Comparison of ENCODE assay signal across 20 cellular contexts in genomic region chr13:110454956-110455355, GRCh38.
DNase-seq lines count a peak whose midpoint lies in the region; ATAC-seq and TF ChIP-seq lines count a peak whose summit lies in the region.
"Had no signal": no experiment of that assay in that cellular context is flagged by ENCODE, and none has a peak within 500 bp of the region (broad histone marks: within the 10 kb centered on the region; RNA-seq: fewer than 3 reads in every experiment).

No MANE protein-coding gene starts in this region.

- H3K14ac ChIP-seq in IMR-90 (replicated peaks; ENCODE audit: low read depth, low read length): no peak overlapping the region

- no peak overlapping the region for H4K5ac ChIP-seq in IMR-90 (ENCODE audit: low read depth, low read length)

- H2AK5ac ChIP-seq in IMR-90 (ENCODE audit: low read depth, low read length): no peak overlapping the region

- peaks cover 3 to 42% of the 10 kb centered on the region in 2 experiments for H3K79me1 ChIP-seq in IMR-90 (ENCODE audit: low read depth in 1 of 2, low read length in 2 of 2)

- no peak for TF ChIP-seq RAD21 in IMR-90 (IDR thresholded peaks at IDR 0.05; ENCODE audit: low read length)

- TF ChIP-seq EP300 in esophagus muscularis mucosa (IDR thresholded peaks at IDR 0.05): no peak

- H2BK20ac ChIP-seq in IMR-90 (ENCODE audit: low read depth, low read length): no peak overlapping the region

- H2BK5ac ChIP-seq in IMR-90 (ENCODE audit: low read depth, low read length, poor library complexity, severe bottlenecking): no peak overlapping the region

- peak overlapping the region; percentile 12 for H2AK9ac ChIP-seq in IMR-90 (replicated peaks; ENCODE audit: low read depth, low read length, poor library complexity)

- in situ Hi-C loops in IMR-90 (cut with MboI; ENCODE audit: low sequenced_read_pairs): no loop called here

- H3K27ac ChIP-seq in IMR-90 (ENCODE audit: insufficient read depth, low read length) (no peak overlapping the region), esophagus muscularis mucosa (replicated peaks in 1 of 4) (peak overlapping the region; percentile 50 to 83 (median 52))
- H3K27ac ChIP-seq: C4-2B, left lung, RWPE1 had no signal

- TF ChIP-seq POLR2A in IMR-90 (IDR thresholded peaks at IDR 0.05; ENCODE audit: low read depth, low read length) (no peak), esophagus muscularis mucosa (IDR thresholded peaks at IDR 0.05; ENCODE audit: low read depth) (no peak)

- no TSS peak for BruUV-seq in IMR-90 (replicated peaks; lab: Mats Ljungman, UMichigan)

- no peaks in the 10 kb centered on the region for H3K27me3 ChIP-seq in IMR-90 (ENCODE audit: control insufficient read depth, insufficient read depth, low read length)
- no peaks in the 10 kb centered on the region for H3K27me3 ChIP-seq in esophagus muscularis mucosa
- H3K27me3 ChIP-seq: left lung had no signal

- H3K4me1 ChIP-seq in IMR-90 (ENCODE audit: control insufficient read depth, insufficient read depth, low read length): no peaks in the 10 kb centered on the region
- peaks cover 0 to 27% (median 19%) of the 10 kb centered on the region in 4 donors for H3K4me1 ChIP-seq in esophagus muscularis mucosa

- intact Hi-C loops in IMR-90 (cut with micrococcal nuclease) (no loop called here), esophagus muscularis mucosa (cut with DNase I) (loop anchor here (10.0 kb wide), 1 partner anchor 360 kb away; no protein-coding TSS in a partner anchor), sciatic nerve (cut with DNase I) (no loop called here)

- no peak for ATAC-seq in IMR-90 (ENCODE audit: low read depth)
- peak; percentile 5 for ATAC-seq in left lobe of liver
- ATAC-seq in sciatic nerve: peak; percentile 12
- no peak for ATAC-seq in HG03432 (IDR thresholded peaks at IDR 0.05; ENCODE audit: unreplicated experiment)
- ATAC-seq in GM18907 (IDR thresholded peaks at IDR 0.05; ENCODE audit: unreplicated experiment): no peak
- ATAC-seq: left lung had no signal

- H3K9me3 ChIP-seq in IMR-90 (ENCODE audit: control insufficient read depth, insufficient read depth, low read length): no peaks in the 10 kb centered on the region
- no peaks in the 10 kb centered on the region for H3K9me3 ChIP-seq in esophagus muscularis mucosa
- H3K9me3 ChIP-seq: left lung had no signal

- peaks cover 14% of the 10 kb centered on the region for H4K20me1 ChIP-seq in IMR-90 (ENCODE audit: insufficient read depth, low read length)

- no peak overlapping the region for H3K4me3 ChIP-seq in IMR-90 (ENCODE audit: insufficient read depth, low read depth, low read length)
- H3K4me3 ChIP-seq in esophagus muscularis mucosa: no peak overlapping the region
- H3K4me3 ChIP-seq: left lung had no signal

- H3K23ac ChIP-seq in IMR-90 (ENCODE audit: low read depth, low read length): no peak overlapping the region

- no peak overlapping the region for H2AFZ ChIP-seq in IMR-90 (replicated peaks; ENCODE audit: low read length, poor library complexity)

- no peak overlapping the region for H3K18ac ChIP-seq in IMR-90 (ENCODE audit: low read depth, low read length)

- TF ChIP-seq CTCF in IMR-90 (conservative IDR thresholded peaks at IDR 0.05; ENCODE audit: low read depth, low read length) (no peak), esophagus muscularis mucosa (IDR thresholded peaks at IDR 0.05) (no peak)

- POLR2A ChIA-PET in IMR-90 (lab: Charles Lee; ENCODE audit: unreplicated experiment): no interaction called here

- no peak overlapping the region for H2BK15ac ChIP-seq in IMR-90 (ENCODE audit: low read depth, low read length)

- DNase-seq in IMR-90: no peak
- DNase-seq in esophagus muscularis mucosa (ENCODE audit: extremely low spot score): no peak
- no peak for DNase-seq in left lobe of liver (ENCODE audit: low spot score)
- DNase-seq in sciatic nerve (ENCODE audit: low spot score): peak; percentile 56
- DNase-seq in NCI-H2196 treated with DMSO at 0.1 percent for 48 hours (lab: John Stamatoyannopoulos, UW; ENCODE audit: unreplicated experiment): no peak
- DNase-seq: activated B cell treated with CpG ODN at 0.5 μM for 24 hours; activated CD4-positive, alpha-beta memory T cell treated with anti-CD3 and anti-CD28 coated beads, Interleukin-2, amount 10 ng/mL, durations not matched to agents 7 days and 5 days; activated effector memory CD4-positive, alpha-beta T cell treated with Interleukin-2 at 50 U/mL for 16 hours; activated naive CD8-positive, alpha-beta T cell treated with anti-CD3 and anti-CD28 coated beads, Interleukin-2, amount 10 ng/mL, durations not matched to agents 7 days and 5 days; HFFc6; KG1; NCI-H187; NCI-H2227 treated with DMSO at 0.1 percent for 48 hours; NCI-H748 treated with DMSO at 0.1 percent for 48 hours; retina had no signal

- peaks cover 8% of the 10 kb centered on the region for H3K9me1 ChIP-seq in IMR-90 (ENCODE audit: insufficient read depth, low read length)

- no peak overlapping the region for H4K8ac ChIP-seq in IMR-90 (ENCODE audit: low read depth in 2 of 2, low read length in 2 of 2)

- no peak overlapping the region for H4K91ac ChIP-seq in IMR-90 (ENCODE audit: insufficient read depth, low read depth, low read length)

- no peak overlapping the region for H3K4me2 ChIP-seq in IMR-90 (ENCODE audit: low read depth, low read length)

- H2BK120ac ChIP-seq in IMR-90 (ENCODE audit: low read depth, low read length): no peak overlapping the region

- dilution Hi-C loops in IMR-90 (cut with HindIII; ENCODE audit: low sequenced_read_pairs, unreplicated experiment): no loop called here

- WGBS in IMR-90 (ENCODE audit: extremely low coverage in 2 of 2, insufficient read length in 1 of 2), 2 experiments: 91% methylated on average over 11 of the region's 14 CpGs; no CpG with 5 or more reads in 1 of the 2 experiments
- WGBS in esophagus muscularis mucosa: 72% methylated on average over 14 of the region's 14 CpGs

- no peak overlapping the region for H3K56ac ChIP-seq in IMR-90 (ENCODE audit: extremely low read depth, insufficient read depth, low read length)

- H3K36me3 ChIP-seq in IMR-90 (ENCODE audit: control insufficient read depth, insufficient read depth, low read length): peaks cover 64% of the 10 kb centered on the region
- peaks cover 33 to 89% (median 79%) of the 10 kb centered on the region in 4 donors for H3K36me3 ChIP-seq in esophagus muscularis mucosa

- no peak overlapping the region for H3K9ac ChIP-seq in IMR-90 (ENCODE audit: low read depth, low read length)

- no peak overlapping the region for H3K4ac ChIP-seq in IMR-90 (ENCODE audit: low read depth, low read length)

- CTCF ChIA-PET in IMR-90 (lab: Yijun Ruan, JAX): no interaction called here

TF ChIP-seq in IMR-90, 13 proteins besides CTCF, POLR2A, EP300 and RAD21:
- TF ChIP-seq RFX5 (IDR thresholded peaks at IDR 0.05; ENCODE audit: low read depth, low read length): no peak
- TF ChIP-seq BHLHE40 (IDR thresholded peaks at IDR 0.05; ENCODE audit: low read depth, low read length): no peak
- no peak for TF ChIP-seq MAZ (IDR thresholded peaks at IDR 0.05; ENCODE audit: borderline replicate concordance, low read depth, low read length)
- no peak for TF ChIP-seq SMC3 (IDR thresholded peaks at IDR 0.05; ENCODE audit: low read depth, low read length)
- TF ChIP-seq, protein P1, sequence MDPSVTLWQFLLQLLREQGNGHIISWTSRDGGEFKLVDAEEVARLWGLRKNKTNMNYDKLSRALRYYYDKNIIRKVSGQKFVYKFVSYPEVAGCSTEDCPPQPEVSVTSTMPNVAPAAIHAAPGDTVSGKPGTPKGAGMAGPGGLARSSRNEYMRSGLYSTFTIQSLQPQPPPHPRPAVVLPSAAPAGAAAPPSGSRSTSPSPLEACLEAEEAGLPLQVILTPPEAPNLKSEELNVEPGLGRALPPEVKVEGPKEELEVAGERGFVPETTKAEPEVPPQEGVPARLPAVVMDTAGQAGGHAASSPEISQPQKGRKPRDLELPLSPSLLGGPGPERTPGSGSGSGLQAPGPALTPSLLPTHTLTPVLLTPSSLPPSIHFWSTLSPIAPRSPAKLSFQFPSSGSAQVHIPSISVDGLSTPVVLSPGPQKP (IDR thresholded peaks at IDR 0.05; ENCODE audit: borderline replicate concordance, low read depth, low read length): no peak
- no peak for TF ChIP-seq MXI1 (IDR thresholded peaks at IDR 0.05; ENCODE audit: borderline replicate concordance, low read depth, low read length)
- no peak for TF ChIP-seq NFE2L2 (IDR thresholded peaks at IDR 0.05; ENCODE audit: low read depth, low read length)
- TF ChIP-seq CHD1 (IDR thresholded peaks at IDR 0.05; ENCODE audit: low read depth, low read length): no peak

Comparison
In these comparisons a context has a peak if more than half of its experiments do, and no peak if none do; other contexts are left out.
1. ATAC-seq: peak in left lobe of liver (single experiment) and sciatic nerve (single experiment); none in IMR-90 (single experiment), HG03432 (single experiment) and GM18907 (single experiment).